Comparison of ENCODE assay signal across 19 cellular contexts in the genomic region with DNA sequence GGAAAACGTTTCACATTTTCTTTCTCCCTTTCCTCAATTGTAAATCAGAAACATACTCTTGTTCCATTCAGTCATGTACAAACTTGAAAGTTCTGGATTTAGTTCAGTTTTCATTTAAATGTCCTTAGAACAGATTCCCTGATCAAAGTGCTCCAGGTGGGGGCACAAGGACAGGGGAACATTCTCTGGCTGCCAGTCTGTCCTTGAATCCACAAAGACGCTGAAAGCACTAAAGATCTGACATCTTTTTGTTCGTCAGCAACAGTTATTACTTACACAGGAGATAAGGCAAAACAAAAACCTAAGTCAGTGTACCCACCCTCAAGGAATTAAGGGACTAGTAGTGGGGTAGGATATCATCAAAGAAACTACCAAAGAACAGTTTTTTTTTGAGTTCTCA.
DNase-seq lines count a peak whose midpoint lies in the region; ATAC-seq and TF ChIP-seq lines count a peak whose summit lies in the region.
"Had no signal": no experiment of that assay in that cellular context is flagged by ENCODE, and none has a peak within 500 bp of the region (broad histone marks: within the 10 kb centered on the region; RNA-seq: fewer than 3 reads in every experiment).

No MANE protein-coding gene starts in this region.

- H3K27ac ChIP-seq in left ventricle myocardium inferior (replicated peaks) (peak overlapping the region; percentile 74), right cardiac atrium (ENCODE audit: low read length) (no peak overlapping the region), adrenal gland (peak overlapping the region in 4 of 5 donors; percentile 10 to 58 (median 12)), neutrophil (peak overlapping the region; percentile 52)
- H3K27ac ChIP-seq: BLaER1, RWPE1 had no signal

- DNase-seq in left ventricle myocardium inferior (no peak), right cardiac atrium (no peak), adrenal gland (peak in 2 of 7 donors; percentile 42 to 55), NCI-H1930 (lab: John Stamatoyannopoulos, UW) (no peak)
- DNase-seq: CD4-positive, CD25-positive, alpha-beta regulatory T cell; KBM-7; MV-4-11; NCI-H1105; NCI-H146; NCI-H2029; NCI-H446; NCI-H526; SHP77 had no signal

- intact Hi-C loops in left ventricle myocardium inferior (cut with micrococcal nuclease): no loop called here
- intact Hi-C loops in right cardiac atrium (cut with DNase I): no loop called here
- intact Hi-C loops in adrenal gland (cut with DNase I): no loop called here

- TF ChIP-seq CTCF in left ventricle myocardium inferior (IDR thresholded peaks at IDR 0.05; ENCODE audit: borderline replicate concordance) (no peak), adrenal gland (IDR thresholded peaks at IDR 0.05) (no peak), neutrophil (IDR thresholded peaks at IDR 0.05) (no peak)

- 68% methylated on average over 3 of the region's 3 CpGs for WGBS in right cardiac atrium
- 40 to 53% (median 46%) methylated on average over 3 of the region's 3 CpGs for WGBS in adrenal gland, 4 donors

- H3K9me3 ChIP-seq in left ventricle myocardium inferior (replicated peaks) (no peaks in the 10 kb centered on the region), right cardiac atrium (ENCODE audit: control insufficient read depth, low read length) (no peaks in the 10 kb centered on the region), adrenal gland (replicated peaks in 1 of 3) (no peaks in the 10 kb centered on the region), neutrophil (no peaks in the 10 kb centered on the region)
- H3K9me3 ChIP-seq: BLaER1 had no signal

- H3K36me3 ChIP-seq in left ventricle myocardium inferior (peaks cover 56% of the 10 kb centered on the region), adrenal gland (replicated peaks in 1 of 2) (peaks cover 0 to 62% of the 10 kb centered on the region in 2 donors), neutrophil (peaks cover 88% of the 10 kb centered on the region)

- no peak for TF ChIP-seq POLR2A in adrenal gland (IDR thresholded peaks at IDR 0.05)

- ATAC-seq in right cardiac atrium (no peak), HG03520 (IDR thresholded peaks at IDR 0.05; ENCODE audit: unreplicated experiment) (no peak), HG02588 (IDR thresholded peaks at IDR 0.05; ENCODE audit: unreplicated experiment) (no peak)
- ATAC-seq: Panc1 had no signal

- H3K4me3 ChIP-seq in left ventricle myocardium inferior (no peak overlapping the region), right cardiac atrium (ENCODE audit: low read length) (no peak overlapping the region), adrenal gland (no peak overlapping the region), neutrophil (ENCODE audit: low read depth in 1 of 2, low read length in 1 of 2) (no peak overlapping the region)
- H3K4me3 ChIP-seq: BLaER1 had no signal

- H3K27me3 ChIP-seq in left ventricle myocardium inferior (ENCODE audit: low read depth) (no peaks in the 10 kb centered on the region), right cardiac atrium (ENCODE audit: control insufficient read depth, insufficient read depth) (no peaks in the 10 kb centered on the region), adrenal gland (no peaks in the 10 kb centered on the region), neutrophil (no peaks in the 10 kb centered on the region)
- H3K27me3 ChIP-seq: BLaER1 had no signal

- H3K4me1 ChIP-seq in left ventricle myocardium inferior (peaks cover 50% of the 10 kb centered on the region), right cardiac atrium (ENCODE audit: control insufficient read depth, insufficient read depth, low read length) (peaks cover 7% of the 10 kb centered on the region), adrenal gland (replicated peaks in 1 of 2) (peaks cover 6 to 34% of the 10 kb centered on the region in 2 donors), neutrophil (ENCODE audit: control insufficient read depth in 1 of 2, insufficient read depth in 1 of 2, low read depth in 1 of 2, low read length in 1 of 2) (no peaks in the 10 kb centered on the region)
- H3K4me1 ChIP-seq: BLaER1 had no signal
